ENCODE assay signal across 23 cellular contexts in genomic region chr19:32208060-32208459, GRCh38.
"Had no signal": no experiment of that assay in that cellular context is flagged by ENCODE, and none has a peak within 500 bp of the region (broad histone marks: within the 10 kb centered on the region; RNA-seq: fewer than 3 reads in every experiment).

No MANE protein-coding gene starts in this region.

- DNase-seq: colonic mucosa; effector memory CD4-positive, alpha-beta T cell; esophagus squamous epithelium; foreskin melanocyte; hypothalamus; immature natural killer cell; mucosa of descending colon; naive B cell; stimulated activated CD4-positive, alpha-beta T cell treated with anti-CD3 and anti-CD28 coated beads, Interleukin-12 subunit alpha, Interleukin-12 subunit beta, amount 100 ng/mL, for 4 hours; stimulated activated CD4-positive, alpha-beta T cell treated with anti-CD3 and anti-CD28 coated beads, Interleukin-1b, Interleukin-23, amount 100 ng/mL, for 48 hours; stimulated activated CD4-positive, alpha-beta T cell treated with anti-CD3 and anti-CD28 coated beads, Interleukin-4, amount 100 ng/mL, for 1 hour; stimulated activated CD8-positive, alpha-beta memory T cell treated with anti-CD3 and anti-CD28 coated beads, Interleukin-4, amount 100 ng/mL, for 48 hours; stimulated activated naive CD4-positive, alpha-beta T cell; stimulated activated naive CD8-positive, alpha-beta T cell treated with anti-CD3 and anti-CD28 coated beads, Interleukin-15, amount 100 ng/mL, for 72 hours had no signal

- H3K27me3 ChIP-seq: colonic mucosa, esophagus squamous epithelium, neutrophil, vagina had no signal

- ATAC-seq: mucosa of descending colon; sciatic nerve; stimulated activated naive CD8-positive, alpha-beta T cell treated with anti-CD3 and anti-CD28 coated beads, Interleukin-15, amount 100 ng/mL, for 72 hours had no signal

- FAIRE-seq: endothelial cell of umbilical vein, keratinocyte had no signal

- H3K4me3 ChIP-seq: colonic mucosa, esophagus squamous epithelium, lung, mucosa of descending colon, smooth muscle cell, suprapubic skin, vagina had no signal

- H3K36me3 ChIP-seq: colonic mucosa, esophagus squamous epithelium, neutrophil, suprapubic skin, vagina had no signal

- H3K9me3 ChIP-seq: colonic mucosa, neutrophil, suprapubic skin, vagina had no signal

- H3K27ac ChIP-seq: colonic mucosa, esophagus squamous epithelium, neutrophil, parathyroid adenoma, suprapubic skin, vagina had no signal

- H3K9ac ChIP-seq: parathyroid adenoma had no signal

- H2AFZ ChIP-seq: parathyroid adenoma had no signal

- H3K79me2 ChIP-seq: parathyroid adenoma had no signal

- H3K4me2 ChIP-seq: smooth muscle cell had no signal

- H3K4me1 ChIP-seq: colonic mucosa, esophagus squamous epithelium, parathyroid adenoma, suprapubic skin, vagina had no signal
